Comparison of ENCODE assay signal across 21 cellular contexts in the genomic region with DNA sequence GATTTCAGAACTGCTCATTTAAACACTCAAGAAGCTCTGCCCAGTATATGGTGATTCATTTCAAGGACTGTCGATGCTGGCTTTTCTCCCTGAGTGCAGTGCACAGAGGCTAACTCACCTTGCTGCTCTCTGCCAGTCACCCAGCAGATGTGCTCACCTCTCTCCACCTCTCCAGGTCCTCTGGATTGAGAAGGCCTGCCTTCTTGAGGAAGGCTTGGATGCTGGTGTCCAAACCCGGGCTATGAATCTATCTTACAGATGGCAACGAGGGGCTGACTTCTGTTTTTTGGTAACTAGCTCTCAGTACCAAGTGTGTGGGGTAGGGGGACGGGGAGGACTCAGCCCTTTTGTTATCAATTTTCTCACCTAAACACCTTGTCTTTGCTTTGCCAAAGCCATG. TPM values are rescaled to one million over a fixed set of nuclear protein-coding genes. Genes with fewer than 3 reads are reported as not detected.
A peak's percentile ranks its signal among the peaks of the same experiment; 100 is the strongest.
DNase-seq lines count a peak whose midpoint lies in the region; ATAC-seq and TF ChIP-seq lines count a peak whose summit lies in the region.
"Had no signal": no experiment of that assay in that cellular context is flagged by ENCODE, and none has a peak within 500 bp of the region (broad histone marks: within the 10 kb centered on the region; RNA-seq: fewer than 3 reads in every experiment).

No MANE protein-coding gene starts in this region.

- peaks cover 1% of the 10 kb centered on the region for H3K27me3 Mint-ChIP-seq in activated CD4-positive, alpha-beta T cell treated with anti-CD3 and anti-CD28 coated beads, Interleukin-2, amount 10 ng/mL, durations not matched to agents 24 days and 14 days
- no peaks in the 10 kb centered on the region for H3K27me3 Mint-ChIP-seq in neural crest cell (ENCODE audit: low read depth)
- H3K27me3 Mint-ChIP-seq: CD4-positive, CD25-positive, alpha-beta regulatory T cell had no signal

- H3K9me3 Mint-ChIP-seq in activated CD4-positive, alpha-beta T cell treated with anti-CD3 and anti-CD28 coated beads, Interleukin-2, amount 10 ng/mL, durations not matched to agents 24 days and 14 days, result no peaks in the 10 kb centered on the region
- peaks cover 3% of the 10 kb centered on the region for H3K9me3 Mint-ChIP-seq in neural crest cell
- H3K9me3 Mint-ChIP-seq: CD8-positive, alpha-beta T cell had no signal

- H3K4me1 Mint-ChIP-seq in activated CD4-positive, alpha-beta T cell treated with anti-CD3 and anti-CD28 coated beads, Interleukin-2, amount 10 ng/mL, durations not matched to agents 24 days and 14 days, result no peaks in the 10 kb centered on the region
- H3K4me1 Mint-ChIP-seq in neural crest cell, result peaks cover 9% of the 10 kb centered on the region
- H3K4me1 Mint-ChIP-seq: B cell had no signal

- no peaks in the 10 kb centered on the region for H3K9me3 ChIP-seq in vagina
- H3K9me3 ChIP-seq: Caco-2 had no signal

- H3K27ac Mint-ChIP-seq in activated CD4-positive, alpha-beta T cell treated with anti-CD3 and anti-CD28 coated beads, Interleukin-2, amount 10 ng/mL, durations not matched to agents 24 days and 14 days, result no peak overlapping the region
- peak overlapping the region; percentile 72 for H3K27ac Mint-ChIP-seq in neural crest cell (ENCODE audit: unreplicated experiment)
- H3K27ac Mint-ChIP-seq: B cell; CD4-positive, CD25-positive, alpha-beta regulatory T cell; CD8-positive, alpha-beta T cell had no signal

- TF ChIP-seq POLR2A in vagina (IDR thresholded peaks at IDR 0.05), result no peak

- ATAC-seq in SK-N-SH treated with all-trans-retinoic acid at 6 μM for 48 hours, result no peak
- ATAC-seq in GM21717 (IDR thresholded peaks at IDR 0.05; ENCODE audit: unreplicated experiment), result no peak
- no peak for ATAC-seq in HG03565 (IDR thresholded peaks at IDR 0.05; ENCODE audit: unreplicated experiment)
- ATAC-seq: CD8-positive, alpha-beta T cell; HCT116 had no signal

- no peak overlapping the region for H3K27ac ChIP-seq in VCaP
- no peak overlapping the region for H3K27ac ChIP-seq in vagina
- H3K27ac ChIP-seq: 22Rv1, BLaER1, C4-2B had no signal

- H3K4me1 ChIP-seq in vagina, result no peaks in the 10 kb centered on the region
- H3K4me1 ChIP-seq: Caco-2 had no signal

- intact Hi-C loops in activated CD4-positive, alpha-beta T cell treated with anti-CD3 and anti-CD28 coated beads, Interleukin-2, amount 10 ng/mL, durations not matched to agents 24 days and 14 days (cut with micrococcal nuclease), result no loop called here
- intact Hi-C loops in vagina (cut with DNase I), result no loop called here

- H3K4me3 Mint-ChIP-seq in activated CD4-positive, alpha-beta T cell treated with anti-CD3 and anti-CD28 coated beads, Interleukin-2, amount 10 ng/mL, durations not matched to agents 24 days and 14 days, result no peak overlapping the region
- H3K4me3 Mint-ChIP-seq in neural crest cell, result no peak overlapping the region
- H3K4me3 Mint-ChIP-seq: B cell; CD4-positive, CD25-positive, alpha-beta regulatory T cell; CD8-positive, alpha-beta T cell had no signal

- H3K27me3 ChIP-seq in vagina, result no peaks in the 10 kb centered on the region
- H3K27me3 ChIP-seq: BLaER1 had no signal

- no peak overlapping the region for H3K4me3 ChIP-seq in vagina
- H3K4me3 ChIP-seq: BLaER1, GM12878 had no signal

- no peaks in the 10 kb centered on the region for H3K36me3 Mint-ChIP-seq in activated CD4-positive, alpha-beta T cell treated with anti-CD3 and anti-CD28 coated beads, Interleukin-2, amount 10 ng/mL, durations not matched to agents 24 days and 14 days (ENCODE audit: low read depth)
- H3K36me3 Mint-ChIP-seq in neural crest cell (ENCODE audit: low read depth), result no peaks in the 10 kb centered on the region
- H3K36me3 Mint-ChIP-seq: CD4-positive, CD25-positive, alpha-beta regulatory T cell; CD8-positive, alpha-beta T cell had no signal

- peak; percentile 45 for DNase-seq in activated CD4-positive, alpha-beta T cell treated with anti-CD3 and anti-CD28 coated beads, Interleukin-2, amount 10 ng/mL, durations not matched to agents 24 days and 14 days
- no peak for DNase-seq in activated CD4-positive, alpha-beta T cell treated with anti-CD3 and anti-CD28 coated beads, Interleukin-2, amount 50 U/mL, for 1 hour
- DNase-seq in neural crest cell (ENCODE audit: low read depth, low spot score) (no peak), vagina (ENCODE audit: extremely low spot score in 2 of 2) (peak; percentile 61 to 65)
- DNase-seq: Caco-2; CD4-positive, CD25-positive, alpha-beta regulatory T cell; CD8-positive, alpha-beta T cell; DMS153; DND-41; H7 had no signal

- H3K36me3 ChIP-seq in vagina, result no peaks in the 10 kb centered on the region
- H3K36me3 ChIP-seq: BLaER1 had no signal

- TF ChIP-seq CTCF in VCaP (conservative IDR thresholded peaks at IDR 0.05), result 0 out of 2 replicates have a peak, but pooled peaks have one; percentile 1
- no peak for TF ChIP-seq CTCF in neural crest cell (conservative IDR thresholded peaks at IDR 0.05)
- no peak for TF ChIP-seq CTCF in vagina (IDR thresholded peaks at IDR 0.05)

TF ChIP-seq in SK-N-SH treated with all-trans-retinoic acid at 6 μM for 48 hours, 23 proteins besides CTCF, POLR2A, EP300 and RAD21:
- TF ChIP-seq BACH2 (CRISPR knock-in tag; IDR thresholded peaks at IDR 0.05; ENCODE audit: borderline replicate concordance) (no peak), PPARA (CRISPR knock-in tag; IDR thresholded peaks at IDR 0.05; ENCODE audit: borderline replicate concordance) (no peak), RARB (CRISPR knock-in tag; IDR thresholded peaks at IDR 0.05) (no peak), ZNF565 (CRISPR knock-in tag; conservative IDR thresholded peaks at IDR 0.05; ENCODE audit: low read depth) (no peak), SNAI2 (CRISPR knock-in tag; IDR thresholded peaks at IDR 0.05) (no peak), ZC3H10 (CRISPR knock-in tag; IDR thresholded peaks at IDR 0.05) (no peak), GLIS3 (CRISPR knock-in tag; IDR thresholded peaks at IDR 0.05) (no peak), OSR1 (CRISPR knock-in tag; IDR thresholded peaks at IDR 0.05) (no peak), ARNTL (CRISPR knock-in tag; IDR thresholded peaks at IDR 0.05; ENCODE audit: borderline replicate concordance, low read depth) (no peak), CSDC2 (CRISPR knock-in tag; IDR thresholded peaks at IDR 0.05) (no peak), TCF4 (CRISPR knock-in tag; IDR thresholded peaks at IDR 0.05; ENCODE audit: borderline replicate concordance) (no peak)
- TF ChIP-seq, protein P1, sequence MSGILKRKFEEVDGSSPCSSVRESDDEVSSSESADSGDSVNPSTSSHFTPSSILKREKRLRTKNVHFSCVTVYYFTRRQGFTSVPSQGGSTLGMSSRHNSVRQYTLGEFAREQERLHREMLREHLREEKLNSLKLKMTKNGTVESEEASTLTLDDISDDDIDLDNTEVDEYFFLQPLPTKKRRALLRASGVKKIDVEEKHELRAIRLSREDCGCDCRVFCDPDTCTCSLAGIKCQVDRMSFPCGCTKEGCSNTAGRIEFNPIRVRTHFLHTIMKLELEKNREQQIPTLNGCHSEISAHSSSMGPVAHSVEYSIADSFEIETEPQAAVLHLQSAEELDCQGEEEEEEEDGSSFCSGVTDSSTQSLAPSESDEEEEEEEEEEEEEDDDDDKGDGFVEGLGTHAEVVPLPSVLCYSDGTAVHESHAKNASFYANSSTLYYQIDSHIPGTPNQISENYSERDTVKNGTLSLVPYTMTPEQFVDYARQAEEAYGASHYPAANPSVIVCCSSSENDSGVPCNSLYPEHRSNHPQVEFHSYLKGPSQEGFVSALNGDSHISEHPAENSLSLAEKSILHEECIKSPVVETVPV (CRISPR knock-in tag; IDR thresholded peaks at IDR 0.05), result no peak
TF ChIP-seq in SK-N-SH treated with all-trans-retinoic acid at 6 μM for 48 hours: peak in this region for 0.

RNA-seq across cellular contexts. Expression of gene TEX29, which starts 47.6 kb away (rescaled TPM):
- 0.50 and 0.51 TPM in 2 replicates for total RNA-seq in activated CD4-positive, alpha-beta T cell treated with anti-CD3 and anti-CD28 coated beads, Interleukin-2, amount 10 ng/mL, durations not matched to agents 24 days and 14 days
- total RNA-seq in neural crest cell, result 0.50 TPM in 1 of 2 replicates, not detected in the other
- total RNA-seq in vagina, result 2.9 TPM
- total RNA-seq: Caco-2; CD4-positive, CD25-positive, alpha-beta regulatory T cell; GM12878; H1; H7 had no signal

Comparison
In these comparisons a context has a peak if more than half of its experiments do, and no peak if none do; other contexts are left out.
1. DNase-seq: peak in activated CD4-positive, alpha-beta T cell treated with anti-CD3 and anti-CD28 coated beads, Interleukin-2, amount 10 ng/mL, durations not matched to agents 24 days and 14 days (single experiment) and vagina (2 of 2); none in activated CD4-positive, alpha-beta T cell treated with anti-CD3 and anti-CD28 coated beads, Interleukin-2, amount 50 U/mL, for 1 hour (single experiment) and neural crest cell (single experiment).